28 cellular contexts compared by ENCODE assay signal in the genomic region with DNA sequence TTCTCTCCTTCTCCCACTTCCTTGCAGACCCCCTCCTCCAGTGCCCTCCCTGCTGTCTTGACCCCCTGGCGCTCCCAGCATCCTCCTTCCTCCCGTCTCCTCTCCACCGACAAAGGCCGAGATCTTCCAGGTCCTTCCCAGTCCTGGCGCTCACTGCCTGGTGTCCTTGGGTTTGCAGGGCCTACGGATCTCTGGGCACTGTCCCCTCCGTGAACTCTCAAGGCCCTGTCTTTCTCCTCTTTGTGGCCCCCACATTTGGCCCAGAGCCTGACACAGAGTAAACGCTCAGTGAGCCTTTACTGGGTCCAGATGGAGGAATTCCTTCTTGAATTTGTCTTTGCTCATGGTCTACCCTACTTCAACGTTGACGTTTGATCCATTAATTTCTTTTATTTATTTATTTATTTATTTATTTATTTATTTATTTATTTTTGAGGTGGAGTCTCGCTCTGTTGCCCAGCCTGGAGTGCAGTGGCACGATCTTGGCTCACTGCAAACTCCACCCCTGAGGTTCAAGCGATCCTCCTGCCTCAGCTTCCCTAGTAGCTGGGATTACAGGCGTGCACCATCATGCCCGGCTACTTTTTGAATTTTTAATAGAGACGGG. TPM values are rescaled to one million over a fixed set of nuclear protein-coding genes. Genes with fewer than 3 reads are reported as not detected.
A peak's percentile ranks its signal among the peaks of the same experiment; 100 is the strongest.
DNase-seq lines count a peak whose midpoint lies in the region; ATAC-seq, FAIRE-seq and TF ChIP-seq lines count a peak whose summit lies in the region.
"Had no signal": no experiment of that assay in that cellular context is flagged by ENCODE, and none has a peak within 500 bp of the region (broad histone marks: within the 10 kb centered on the region; RNA-seq: fewer than 3 reads in every experiment).

No MANE protein-coding gene starts in this region.

- no peaks in the 10 kb centered on the region for H3K9me3 Mint-ChIP-seq in stimulated activated naive CD8-positive, alpha-beta T cell treated with anti-CD3 and anti-CD28 coated beads, Interleukin-15, Interleukin-2, amounts not matched to agents 100 ng/mL and 50 ng/mL, for 24 hours
- H3K9me3 Mint-ChIP-seq in stimulated activated naive CD8-positive, alpha-beta T cell treated with anti-CD3 and anti-CD28 coated beads, Interleukin-15, amount 100 ng/mL, for 72 hours: no peaks in the 10 kb centered on the region
- peaks cover 4% of the 10 kb centered on the region for H3K9me3 Mint-ChIP-seq in mesothelial cell of epicardium
- H3K9me3 Mint-ChIP-seq: memory B cell had no signal

- no peaks in the 10 kb centered on the region for H3K27me3 ChIP-seq in ascending aorta
- H3K27me3 ChIP-seq in A673 (replicated peaks; ENCODE audit: insufficient read depth, low read depth, low read length, poor library complexity): no peaks in the 10 kb centered on the region
- H3K27me3 ChIP-seq in small intestine (ENCODE audit: control insufficient read depth in 2 of 2, insufficient read depth in 2 of 2, low read length in 2 of 2): no peaks in the 10 kb centered on the region
- H3K27me3 ChIP-seq: adrenal gland, breast epithelium had no signal

- H3K4me3 ChIP-seq in ascending aorta (no peak overlapping the region), A673 (ENCODE audit: low read depth, low read length, poor library complexity, severe bottlenecking) (no peak overlapping the region), small intestine (ENCODE audit: low read depth in 1 of 2, low read length in 2 of 2) (no peak overlapping the region)
- H3K4me3 ChIP-seq: adrenal gland, breast epithelium, SK-N-MC had no signal

- intact Hi-C loops in ascending aorta (cut with DNase I) (no loop called here), A673 (cut with micrococcal nuclease; ENCODE audit: unreplicated experiment) (no loop called here)

- CTCF ChIA-PET in A673 (lab: Charles Lee): no interaction called here

- H3K4me1 ChIP-seq in ascending aorta (peaks cover 21 to 44% of the 10 kb centered on the region in 2 donors), A673 (ENCODE audit: insufficient read depth, low read length, poor library complexity, severe bottlenecking) (no peaks in the 10 kb centered on the region), small intestine (ENCODE audit: control insufficient read depth in 2 of 2, insufficient read depth in 1 of 2, low read depth in 1 of 2, low read length in 1 of 2) (no peaks in the 10 kb centered on the region)
- H3K4me1 ChIP-seq: parathyroid adenoma had no signal

- H3K4me1 Mint-ChIP-seq in stimulated activated naive CD8-positive, alpha-beta T cell treated with anti-CD3 and anti-CD28 coated beads, Interleukin-15, Interleukin-2, amounts not matched to agents 100 ng/mL and 50 ng/mL, for 24 hours (ENCODE audit: low read depth): peaks cover 15% of the 10 kb centered on the region
- peaks cover 14% of the 10 kb centered on the region for H3K4me1 Mint-ChIP-seq in stimulated activated naive CD8-positive, alpha-beta T cell treated with anti-CD3 and anti-CD28 coated beads, Interleukin-15, amount 100 ng/mL, for 72 hours
- H3K4me1 Mint-ChIP-seq in mesothelial cell of epicardium: peaks cover 69% of the 10 kb centered on the region
- H3K4me1 Mint-ChIP-seq: memory B cell had no signal

- peak overlapping the region; percentile 31 for H3K27ac Mint-ChIP-seq in stimulated activated naive CD8-positive, alpha-beta T cell treated with anti-CD3 and anti-CD28 coated beads, Interleukin-15, Interleukin-2, amounts not matched to agents 100 ng/mL and 50 ng/mL, for 24 hours
- H3K27ac Mint-ChIP-seq in stimulated activated naive CD8-positive, alpha-beta T cell treated with anti-CD3 and anti-CD28 coated beads, Interleukin-15, amount 100 ng/mL, for 72 hours: no peak overlapping the region
- H3K27ac Mint-ChIP-seq in mesothelial cell of epicardium: peak overlapping the region; percentile 76
- H3K27ac Mint-ChIP-seq: activated CD8-positive, alpha-beta memory T cell treated with anti-CD3 and anti-CD28 coated beads, Interleukin-2, amount 10 ng/mL, durations not matched to agents 7 days and 5 days; memory B cell had no signal

- peak overlapping the region; percentile 93 to 97 for H3K27ac ChIP-seq in ascending aorta
- H3K27ac ChIP-seq in A673 (ENCODE audit: low read depth, low read length, poor library complexity, severe bottlenecking): no peak overlapping the region
- no peak overlapping the region for H3K27ac ChIP-seq in small intestine (ENCODE audit: low read depth in 1 of 2, low read length in 1 of 2)
- H3K27ac ChIP-seq: parathyroid adenoma, SK-N-MC had no signal

- H3K9me3 ChIP-seq in ascending aorta (no peaks in the 10 kb centered on the region), A673 (ENCODE audit: low read depth, low read length, poor library complexity, severe bottlenecking) (no peaks in the 10 kb centered on the region), small intestine (ENCODE audit: control insufficient read depth, low read depth) (no peaks in the 10 kb centered on the region)
- H3K9me3 ChIP-seq: adrenal gland, breast epithelium had no signal

- peaks cover 20% of the 10 kb centered on the region for H3K27me3 Mint-ChIP-seq in stimulated activated naive CD8-positive, alpha-beta T cell treated with anti-CD3 and anti-CD28 coated beads, Interleukin-15, Interleukin-2, amounts not matched to agents 100 ng/mL and 50 ng/mL, for 24 hours
- H3K27me3 Mint-ChIP-seq in stimulated activated naive CD8-positive, alpha-beta T cell treated with anti-CD3 and anti-CD28 coated beads, Interleukin-15, amount 100 ng/mL, for 72 hours: peaks cover 32% of the 10 kb centered on the region
- no peaks in the 10 kb centered on the region for H3K27me3 Mint-ChIP-seq in mesothelial cell of epicardium (ENCODE audit: low read depth)

- WGBS in small intestine, 3 donors: 87 to 93% (median 90%) methylated on average over 16 of the region's 16 CpGs

- TF ChIP-seq CTCF in ascending aorta (IDR thresholded peaks at IDR 0.05) (no peak), mesothelial cell of epicardium (IDR thresholded peaks at IDR 0.05; ENCODE audit: unreplicated experiment) (no peak), A673 (conservative IDR thresholded peaks at IDR 0.05; ENCODE audit: low read depth, low read length) (no peak)

- no peak for ATAC-seq in stimulated activated naive CD8-positive, alpha-beta T cell treated with anti-CD3 and anti-CD28 coated beads, Interleukin-15, amount 100 ng/mL, for 72 hours

- POLR2A ChIA-PET in A673 (lab: Charles Lee; ENCODE audit: low non-redundant PET): no interaction called here

- no peak for FAIRE-seq in small intestine (lab: Jason Lieb, UNC)
- FAIRE-seq: endothelial cell of umbilical vein, G401.6 had no signal

- no TSS peak for BruUV-seq in A673 (replicated peaks; lab: Mats Ljungman, UMichigan)

- H3K36me3 Mint-ChIP-seq in stimulated activated naive CD8-positive, alpha-beta T cell treated with anti-CD3 and anti-CD28 coated beads, Interleukin-15, Interleukin-2, amounts not matched to agents 100 ng/mL and 50 ng/mL, for 24 hours (ENCODE audit: low read depth): no peaks in the 10 kb centered on the region
- H3K36me3 Mint-ChIP-seq in mesothelial cell of epicardium: no peaks in the 10 kb centered on the region
- H3K36me3 Mint-ChIP-seq: activated CD8-positive, alpha-beta memory T cell treated with anti-CD3 and anti-CD28 coated beads, Interleukin-2, amount 10 ng/mL, durations not matched to agents 7 days and 5 days; memory B cell had no signal

- H3K4me3 Mint-ChIP-seq in stimulated activated naive CD8-positive, alpha-beta T cell treated with anti-CD3 and anti-CD28 coated beads, Interleukin-15, Interleukin-2, amounts not matched to agents 100 ng/mL and 50 ng/mL, for 24 hours: no peak overlapping the region
- H3K4me3 Mint-ChIP-seq in stimulated activated naive CD8-positive, alpha-beta T cell treated with anti-CD3 and anti-CD28 coated beads, Interleukin-15, amount 100 ng/mL, for 72 hours: peak overlapping the region in 1 of 2 donors; percentile 61
- no peak overlapping the region for H3K4me3 Mint-ChIP-seq in mesothelial cell of epicardium
- H3K4me3 Mint-ChIP-seq: activated CD8-positive, alpha-beta memory T cell treated with anti-CD3 and anti-CD28 coated beads, Interleukin-2, amount 10 ng/mL, durations not matched to agents 7 days and 5 days; memory B cell had no signal

- H3K36me3 ChIP-seq in ascending aorta (no peaks in the 10 kb centered on the region), A673 (ENCODE audit: insufficient read depth, low read length, poor library complexity, severe bottlenecking) (no peaks in the 10 kb centered on the region), small intestine (ENCODE audit: control insufficient read depth in 2 of 2, insufficient read depth in 2 of 2, low read length in 2 of 2) (no peaks in the 10 kb centered on the region)
- H3K36me3 ChIP-seq: adrenal gland, breast epithelium had no signal

- no peak for DNase-seq in stimulated activated naive CD8-positive, alpha-beta T cell treated with anti-CD3 and anti-CD28 coated beads, Interleukin-15, amount 100 ng/mL, for 72 hours
- DNase-seq in ascending aorta (ENCODE audit: low spot score in 2 of 2): peak in 1 of 2 donors; percentile 63
- no peak for DNase-seq in mesothelial cell of epicardium (ENCODE audit: low spot score in 2 of 2, unreplicated experiment in 2 of 2)
- DNase-seq in T-helper 9 cell: no peak
- DNase-seq in HuH-7 (ENCODE audit: low spot score): no peak
- DNase-seq in A673 (ENCODE audit: low spot score): no peak
- no peak for DNase-seq in small intestine
- DNase-seq: activated CD4-positive, CD25-positive, alpha-beta regulatory T cell; activated naive CD4-positive, alpha-beta T cell treated with Interleukin-2 at 50 U/mL for 16 hours; adrenal gland; C1 segment of cervical spinal cord; hypothalamus; left colon; NCI-H1092; NCI-H1694 treated with DMSO at 0.1 percent for 48 hours; NCI-H446; NCI-H774; stimulated activated CD4-positive, alpha-beta T cell treated with anti-CD3 and anti-CD28 coated beads, Interleukin-4, amount 100 ng/mL, for 1 hour had no signal

RNA-seq across cellular contexts. Expression of a gene that starts 29.7 kb away (rescaled TPM):
- total RNA-seq in ascending aorta (not detected), mesothelial cell of epicardium (not detected in 3 replicates), A673 (2021) (not detected in 2 replicates)
- polyA plus RNA-seq in small intestine: under 1 TPM in 1 of 3 donors, not detected in 2; 0.18 TPM
- total RNA-seq: activated CD8-positive, alpha-beta memory T cell treated with anti-CD3 and anti-CD28 coated beads, Interleukin-2, amount 10 ng/mL, durations not matched to agents 7 days and 5 days; adrenal gland; breast epithelium; endothelial cell of umbilical vein; left colon; T-helper 1 cell treated with Interleukin-12 subunit alpha and Interleukin-12 subunit beta and Interleukin-4 antibody, amounts not matched to agents 30 ng/mL and 1 ng/mL, for 36 hours had no signal
- polyA plus RNA-seq: endothelial cell of umbilical vein, neural cell had no signal

RNA-seq across cellular contexts. Expression of a gene that starts 48.3 kb away (rescaled TPM):
- total RNA-seq in ascending aorta (not detected), mesothelial cell of epicardium (7.9 to 11.4 TPM (median 8.7 TPM) in 3 replicates), A673 (2021) (0.85 TPM in 1 of 2 replicates, not detected in the other)
- polyA plus RNA-seq in small intestine: 1 to 10 TPM in 1 of 3 donors, under 1 TPM in 2; 0.89 to 4.1 (median 0.94) TPM

RNA-seq across cellular contexts. Expression of a gene that starts 59.8 kb away (rescaled TPM):
- total RNA-seq in ascending aorta: 0.21 TPM
- total RNA-seq in mesothelial cell of epicardium: 158 to 175 TPM (median 165 TPM) in 3 replicates
- 0.11 and 0.17 TPM in 2 replicates for total RNA-seq in A673 (2021)
- polyA plus RNA-seq in small intestine: 100 to 1,000 TPM; 115 to 226 (median 178) TPM
- total RNA-seq: T-helper 1 cell treated with Interleukin-12 subunit alpha and Interleukin-12 subunit beta and Interleukin-4 antibody, amounts not matched to agents 30 ng/mL and 1 ng/mL, for 36 hours had no signal

Comparison
In these comparisons a context has a peak if more than half of its experiments do, and no peak if none do; other contexts are left out.
1. H3K27ac Mint-ChIP-seq: peak in stimulated activated naive CD8-positive, alpha-beta T cell treated with anti-CD3 and anti-CD28 coated beads, Interleukin-15, Interleukin-2, amounts not matched to agents 100 ng/mL and 50 ng/mL, for 24 hours (single experiment) and mesothelial cell of epicardium (single experiment); none in stimulated activated naive CD8-positive, alpha-beta T cell treated with anti-CD3 and anti-CD28 coated beads, Interleukin-15, amount 100 ng/mL, for 72 hours (0 of 2).
2. H3K27ac ChIP-seq: peak in ascending aorta (2 of 2); none in A673 (single experiment) and small intestine (0 of 2).
3. RNA of a gene that starts 59.8 kb away (total RNA-seq): 158 to 175 TPM in mesothelial cell of epicardium; 0.21 TPM in ascending aorta (single experiment) and 0.11 to 0.17 TPM in A673; every median in the first group is over 100 times any median in the second.